Comparison of ENCODE assay signal across 2 cellular contexts in genomic region chr1:16614361-16615252, GRCh38.
TF ChIP-seq lines count a peak whose summit lies in the region.

No MANE protein-coding gene starts in this region.

TF ChIP-seq in A549, 52 proteins besides CTCF, POLR2A, EP300 and RAD21:
- TF ChIP-seq ZNF302 (CRISPR knock-in tag; IDR thresholded peaks at IDR 0.05) (0 out of 2 replicates have a peak, but pooled peaks have one; percentile 11), EHMT2 (IDR thresholded peaks at IDR 0.05; ENCODE audit: low read depth) (no peak), MYC (IDR thresholded peaks at IDR 0.05; ENCODE audit: borderline replicate concordance, low read length) (no peak), SMC3 (IDR thresholded peaks at IDR 0.05) (no peak), ESRRA (IDR thresholded peaks at IDR 0.05; ENCODE audit: borderline replicate concordance, low read length) (no peak), HDAC2 (IDR thresholded peaks at IDR 0.05) (no peak)

TF ChIP-seq in HepG2, 621 proteins besides CTCF, POLR2A, EP300 and RAD21:
- no peak; the same call in 1 of the 2 replicates for TF ChIP-seq STAT5B (CRISPR knock-in tag; IDR thresholded peaks at IDR 0.05)
- TF ChIP-seq FOXO4 (CRISPR knock-in tag; conservative IDR thresholded peaks at IDR 0.05) = 0 out of 2 replicates have a peak, but pooled peaks have one; percentile 62
- TF ChIP-seq ADNP (CRISPR knock-in tag; IDR thresholded peaks at IDR 0.05) = no peak
- 0 out of 2 replicates have a peak, but pooled peaks have one; percentile 22 for TF ChIP-seq ZSCAN25 (CRISPR knock-in tag; IDR thresholded peaks at IDR 0.05)
- TF ChIP-seq RBM22 (optimal IDR thresholded peaks at IDR 0.05; ENCODE audit: low read length) = peak; percentile 38
- TF ChIP-seq NCOA1 (CRISPR knock-in tag; IDR thresholded peaks at IDR 0.05) = peak; percentile 32; the same call in 1 of the 2 replicates
- 0 out of 2 replicates have a peak, but pooled peaks have one; percentile 31 for TF ChIP-seq NFATC3 (CRISPR knock-in tag; IDR thresholded peaks at IDR 0.05)
- TF ChIP-seq ZBTB49 (CRISPR knock-in tag; IDR thresholded peaks at IDR 0.05; ENCODE audit: borderline replicate concordance) = 0 out of 2 replicates have a peak, but pooled peaks have one; percentile 27
- TF ChIP-seq ZNF569 (CRISPR knock-in tag; IDR thresholded peaks at IDR 0.05; ENCODE audit: borderline replicate concordance) = peak; percentile 10; the same call in 1 of the 2 replicates
- TF ChIP-seq POLR2AphosphoS2 (IDR thresholded peaks at IDR 0.05; ENCODE audit: low read depth, low read length) = peak; percentile 54; the same call in 1 of the 2 replicates
- peak; percentile 26; the same call in 1 of the 2 replicates for TF ChIP-seq MEF2D (CRISPR knock-in tag; IDR thresholded peaks at IDR 0.05)
- TF ChIP-seq ZSCAN22 (CRISPR knock-in tag; IDR thresholded peaks at IDR 0.05) = 0 out of 2 replicates have a peak, but pooled peaks have one; percentile 46
- TF ChIP-seq ZNF598 (CRISPR knock-in tag; IDR thresholded peaks at IDR 0.05; ENCODE audit: borderline replicate concordance) = 0 out of 2 replicates have a peak, but pooled peaks have one; percentile 54
- TF ChIP-seq SSRP1 (CRISPR knock-in tag; IDR thresholded peaks at IDR 0.05) = 0 out of 2 replicates have a peak, but pooled peaks have one; percentile 68
- no peak for TF ChIP-seq ZNF629 (CRISPR knock-in tag; conservative IDR thresholded peaks at IDR 0.05)
- TF ChIP-seq BORCS8-MEF2B (CRISPR knock-in tag; IDR thresholded peaks at IDR 0.05) = 0 out of 2 replicates have a peak, but pooled peaks have one; percentile 32
- TF ChIP-seq XRCC5 (optimal IDR thresholded peaks at IDR 0.05; ENCODE audit: low read length) = peak; percentile 23
- TF ChIP-seq NFE2L1 (CRISPR knock-in tag; IDR thresholded peaks at IDR 0.05; ENCODE audit: borderline replicate concordance) = no peak
- 0 out of 2 replicates have a peak, but pooled peaks have one; percentile 30 for TF ChIP-seq NR0B2 (CRISPR knock-in tag; IDR thresholded peaks at IDR 0.05)
- TF ChIP-seq BRCA1 (CRISPR knock-in tag; IDR thresholded peaks at IDR 0.05) = no peak
- TF ChIP-seq SP1 (IDR thresholded peaks at IDR 0.05) = no peak
- peak; percentile 29; the same call in 1 of the 2 replicates for TF ChIP-seq SP1 (CRISPR knock-in tag; IDR thresholded peaks at IDR 0.05)
- TF ChIP-seq MLXIP (CRISPR knock-in tag; IDR thresholded peaks at IDR 0.05; ENCODE audit: borderline replicate concordance) = no peak
- 0 out of 2 replicates have a peak, but pooled peaks have one; percentile 10 for TF ChIP-seq ZNF280D (CRISPR knock-in tag; IDR thresholded peaks at IDR 0.05)
- peak; percentile 26 for TF ChIP-seq TEAD3 (CRISPR knock-in tag; optimal IDR thresholded peaks at IDR 0.05; ENCODE audit: borderline replicate concordance)
- 0 out of 2 replicates have a peak, but pooled peaks have one; percentile 37 for TF ChIP-seq GLI4 (CRISPR knock-in tag; IDR thresholded peaks at IDR 0.05; ENCODE audit: borderline replicate concordance)
